15 cellular contexts compared by ENCODE assay signal in the genomic region with DNA sequence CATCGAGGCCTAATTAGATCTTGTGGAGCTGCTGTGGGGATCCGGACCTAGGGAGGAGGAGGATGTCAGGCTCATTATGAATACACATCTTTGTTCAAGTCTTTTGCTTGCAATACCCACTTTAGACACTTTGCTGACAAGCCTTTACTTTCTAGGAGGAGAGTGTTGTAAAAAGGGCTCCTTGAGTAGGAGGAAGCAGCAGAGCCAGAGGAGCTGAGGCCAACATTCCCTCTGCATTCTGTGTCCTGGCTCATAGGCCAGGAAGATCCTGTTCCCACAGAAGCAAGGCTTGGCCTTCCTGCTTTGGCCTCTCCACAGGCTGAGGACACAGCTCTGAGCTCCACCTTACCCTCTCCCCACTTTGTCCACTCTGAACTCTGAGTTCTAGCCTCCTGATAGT.
DNase-seq lines count a peak whose midpoint lies in the region; ATAC-seq and TF ChIP-seq lines count a peak whose summit lies in the region.
"Had no signal": no experiment of that assay in that cellular context is flagged by ENCODE, and none has a peak within 500 bp of the region (broad histone marks: within the 10 kb centered on the region; RNA-seq: fewer than 3 reads in every experiment).

No MANE protein-coding gene starts in this region.

- DNase-seq in Ammon's horn (ENCODE audit: low spot score) (peak; percentile 61), chondrocyte (ENCODE audit: low spot score) (no peak), islet precursor cell (peak; percentile 68), cortex of kidney (lab: John Stamatoyannopoulos, UW) (no peak), NCI-H2029 treated with DMSO at 0.1 percent for 48 hours (lab: John Stamatoyannopoulos, UW) (no peak)
- DNase-seq: DMS53, endodermal cell, NCI-H1105 treated with DMSO at 0.1 percent for 48 hours, NCI-H510A treated with DMSO at 0.1 percent for 48 hours had no signal

- peaks cover 43% of the 10 kb centered on the region for H3K4me1 Mint-ChIP-seq in chondrocyte (ENCODE audit: low read depth)

- H3K27me3 ChIP-seq in rectal smooth muscle tissue (ENCODE audit: control insufficient read depth, insufficient read depth, low read length), result no peaks in the 10 kb centered on the region

- H3K27ac Mint-ChIP-seq in chondrocyte (ENCODE audit: unreplicated experiment), result peak overlapping the region; percentile 46
- H3K27ac Mint-ChIP-seq: endodermal cell, GM23338 had no signal

- no peak overlapping the region for H3K4me3 Mint-ChIP-seq in chondrocyte (ENCODE audit: unreplicated experiment)
- H3K4me3 Mint-ChIP-seq: endodermal cell, GM23338 had no signal

- TF ChIP-seq CTCF in chondrocyte (IDR thresholded peaks at IDR 0.05), result peak; percentile 15

- H3K27me3 Mint-ChIP-seq in chondrocyte (ENCODE audit: low read depth), result no peaks in the 10 kb centered on the region

- peak overlapping the region; percentile 38 for H3K27ac ChIP-seq in rectal smooth muscle tissue (ENCODE audit: low read depth, low read length)
- H3K27ac ChIP-seq: VCaP had no signal

- no peaks in the 10 kb centered on the region for H3K9me3 Mint-ChIP-seq in chondrocyte (ENCODE audit: low read depth)
- H3K9me3 Mint-ChIP-seq: endodermal cell, GM23338 had no signal

- H3K9ac ChIP-seq in rectal smooth muscle tissue (ENCODE audit: low read length), result no peak overlapping the region

- no peak for ATAC-seq in HG03457 (IDR thresholded peaks at IDR 0.05; ENCODE audit: unreplicated experiment)
- ATAC-seq in GM19467 (IDR thresholded peaks at IDR 0.05; ENCODE audit: unreplicated experiment), result no peak
- ATAC-seq: GM12878, GM23338 had no signal

- H3K36me3 Mint-ChIP-seq in chondrocyte (ENCODE audit: low read depth), result no peaks in the 10 kb centered on the region

- peaks cover 2% of the 10 kb centered on the region for H3K4me1 ChIP-seq in rectal smooth muscle tissue (ENCODE audit: control insufficient read depth, insufficient read depth, low read length)

- H3K4me3 ChIP-seq in rectal smooth muscle tissue (ENCODE audit: low read length), result no peak overlapping the region
- H3K4me3 ChIP-seq: GM12878, GM23338 had no signal

- H3K36me3 ChIP-seq in rectal smooth muscle tissue (ENCODE audit: control insufficient read depth, insufficient read depth, low read length), result no peaks in the 10 kb centered on the region

Comparison
In these comparisons a context has a peak if more than half of its experiments do, and no peak if none do; other contexts are left out.
1. DNase-seq: peak in Ammon's horn (single experiment) and islet precursor cell (single experiment); none in chondrocyte (single experiment), cortex of kidney (single experiment) and NCI-H2029 treated with DMSO at 0.1 percent for 48 hours (single experiment).